Comparison of ENCODE assay signal across 8 cellular contexts in genomic region chr2:241356871-241357260, GRCh38. TPM values are rescaled to one million over a fixed set of nuclear protein-coding genes. Genes with fewer than 3 reads are reported as not detected.
DNase-seq lines count a peak whose midpoint lies in the region; TF ChIP-seq lines count a peak whose summit lies in the region.

No MANE protein-coding gene starts in this region.

- no peaks in the 10 kb centered on the region for H3K9me3 Mint-ChIP-seq in progenitor cell of endocrine pancreas (ENCODE audit: low read depth)

- H3K4me3 ChIP-seq in GM06990 (replicated peaks; ENCODE audit: low read depth, low read length) (peak overlapping the region; percentile 94), epithelial cell of proximal tubule (ENCODE audit: low read depth, low read length) (peak overlapping the region; percentile 95)

- no peaks in the 10 kb centered on the region for H3K27me3 ChIP-seq in GM06990 (replicated peaks; ENCODE audit: control insufficient read depth, insufficient read depth, low read length)

- H3K36me3 ChIP-seq in GM06990 (ENCODE audit: control insufficient read depth, insufficient read depth, low read length): peaks cover 7% of the 10 kb centered on the region

- H3K4me1 Mint-ChIP-seq in progenitor cell of endocrine pancreas (ENCODE audit: low read depth): peaks cover 38% of the 10 kb centered on the region

- peaks cover 14% of the 10 kb centered on the region for H3K36me3 Mint-ChIP-seq in progenitor cell of endocrine pancreas (ENCODE audit: insufficient read depth)

- peak overlapping the region; percentile 70 for H3K4me3 Mint-ChIP-seq in progenitor cell of endocrine pancreas (ENCODE audit: low read depth)

- H3K27ac Mint-ChIP-seq in progenitor cell of endocrine pancreas: peak overlapping the region; percentile 80

- H3K27me3 Mint-ChIP-seq in progenitor cell of endocrine pancreas: no peaks in the 10 kb centered on the region

- TF ChIP-seq CTCF in GM06990 (IDR thresholded peaks at IDR 0.05; ENCODE audit: insufficient read depth, low read length, poor library complexity, severe bottlenecking): no peak
- no peak for TF ChIP-seq CTCF in epithelial cell of proximal tubule (conservative IDR thresholded peaks at IDR 0.05; ENCODE audit: low read depth, low read length)
- TF ChIP-seq CTCF in progenitor cell of endocrine pancreas (IDR thresholded peaks at IDR 0.05; ENCODE audit: unreplicated experiment): no peak

- no peak for DNase-seq in GM06990 (ENCODE audit: extremely low read depth, insufficient read length)
- peak; percentile 48 for DNase-seq in OCI-M1 (lab: John Stamatoyannopoulos, UW)
- no peak for DNase-seq in epithelial cell of proximal tubule (ENCODE audit: low read depth)
- no peak for DNase-seq in progenitor cell of endocrine pancreas (ENCODE audit: low spot score, unreplicated experiment)
- DNase-seq in pons (ENCODE audit: low spot score): no peak
- no peak for DNase-seq in COLO668 (lab: John Stamatoyannopoulos, UW; ENCODE audit: unreplicated experiment)
- no peak for DNase-seq in iPS-NIHi11 (ENCODE audit: low spot score)
- DNase-seq in NCI-H1092 treated with DMSO at 0.1 percent for 48 hours (lab: John Stamatoyannopoulos, UW): no peak

RNA-seq across cellular contexts. Expression of gene FARP2, which starts 0.8 kb away (rescaled TPM):
- total RNA-seq in epithelial cell of proximal tubule: 34.2 and 43.3 TPM in 2 replicates
- total RNA-seq in progenitor cell of endocrine pancreas: 63.6 and 67.0 TPM in 2 replicates

RNA-seq across cellular contexts. Expression of gene SEPTIN2, which starts 41.1 kb away (rescaled TPM):
- total RNA-seq in epithelial cell of proximal tubule (299 and 366 TPM in 2 replicates), progenitor cell of endocrine pancreas (445 and 460 TPM in 2 replicates)

RNA-seq across cellular contexts. Expression of gene HDLBP, which starts 41.4 kb away (rescaled TPM):
- total RNA-seq in epithelial cell of proximal tubule (326 and 374 TPM in 2 replicates), progenitor cell of endocrine pancreas (388 and 399 TPM in 2 replicates)
